In genomic region chr9:89497978-89498844, GRCh38 we compare ENCODE assay signal across 8 cellular contexts. TPM values are rescaled to one million over a fixed set of nuclear protein-coding genes. Genes with fewer than 3 reads are reported as not detected.
A peak's percentile ranks its signal among the peaks of the same experiment; 100 is the strongest.
DNase-seq lines count a peak whose midpoint lies in the region; ATAC-seq, FAIRE-seq and TF ChIP-seq lines count a peak whose summit lies in the region.

Gene SEMA4D (minus strand): TSS chr9:89498113. CDS start chr9:89405456, 92,657 bp downstream.

- H3K27ac ChIP-seq in HUES64 (ENCODE audit: low read depth, low read length) (peak within 1 kb of the TSS; percentile 13), left ventricle myocardium inferior (replicated peaks) (no peak within 1 kb of the TSS)

- intact Hi-C loops in left ventricle myocardium inferior (cut with micrococcal nuclease) = no loop called here

- H3K4me3 ChIP-seq in AG10803 (ENCODE audit: low read length) (peak within 1 kb of the TSS; percentile 24), HUES64 (ENCODE audit: low read length) (peak within 1 kb of the TSS; percentile 68), adipocyte (ENCODE audit: low read length) (no peak within 1 kb of the TSS), left ventricle myocardium inferior (peak within 1 kb of the TSS; percentile 79)

- WGBS in HUES64 = 10% methylated on average over 42 of the region's 42 CpGs

- no peak for FAIRE-seq in RCC 7860 (lab: Jason Lieb, UNC)

- H3K9me3 ChIP-seq in HUES64 (ENCODE audit: insufficient read depth, low read depth, low read length) = no peaks in the 10 kb centered on the region
- H3K9me3 ChIP-seq in adipocyte (ENCODE audit: control insufficient read depth, low read length) = no peaks in the 10 kb centered on the region
- no peaks in the 10 kb centered on the region for H3K9me3 ChIP-seq in left ventricle myocardium inferior (replicated peaks)

- peaks cover 45% of the 10 kb centered on the region for H3K4me1 ChIP-seq in HUES64 (ENCODE audit: insufficient read depth, low read length)
- H3K4me1 ChIP-seq in adipocyte (ENCODE audit: control insufficient read depth, insufficient read depth, low read length) = no peaks in the 10 kb centered on the region
- H3K4me1 ChIP-seq in left ventricle myocardium inferior = peaks cover 10% of the 10 kb centered on the region

- H3K36me3 ChIP-seq in HUES64 (ENCODE audit: insufficient read depth, low read length) = no peaks in the 10 kb centered on the region
- no peaks in the 10 kb centered on the region for H3K36me3 ChIP-seq in adipocyte (ENCODE audit: control insufficient read depth, insufficient read depth, low read length, severe bottlenecking)
- H3K36me3 ChIP-seq in left ventricle myocardium inferior = no peaks in the 10 kb centered on the region

- peak within 1 kb of the TSS; percentile 57 for H3K9ac ChIP-seq in HUES64 (ENCODE audit: low read depth, low read length)
- no peak within 1 kb of the TSS for H3K9ac ChIP-seq in adipocyte (ENCODE audit: low read length)

- no peaks in the 10 kb centered on the region for H3K27me3 ChIP-seq in HUES64 (ENCODE audit: insufficient read depth, low read length)
- H3K27me3 ChIP-seq in adipocyte (replicated peaks; ENCODE audit: control insufficient read depth, insufficient read depth, low read length) = peaks cover 52% of the 10 kb centered on the region
- peaks cover 11% of the 10 kb centered on the region for H3K27me3 ChIP-seq in left ventricle myocardium inferior (ENCODE audit: low read depth)

- TF ChIP-seq CTCF in AG10803 (conservative IDR thresholded peaks at IDR 0.05; ENCODE audit: low read length) (no peak), left ventricle myocardium inferior (IDR thresholded peaks at IDR 0.05; ENCODE audit: borderline replicate concordance) (no peak)

- DNase-seq in AG10803 (ENCODE audit: low read depth) (peak; percentile 17), RCC 7860 (ENCODE audit: low spot score) (peak; percentile 41), adipocyte (ENCODE audit: low read depth) (peak; percentile 55), left ventricle myocardium inferior (peak; percentile 73), pons (ENCODE audit: low spot score) (peak; percentile 92), GOT3 (lab: John Stamatoyannopoulos, UW) (no peak)

- ATAC-seq in GM18907 (IDR thresholded peaks at IDR 0.05; ENCODE audit: unreplicated experiment) = peak; percentile 32

RNA-seq across cellular contexts. Expression of gene SEMA4D, which starts in this region (rescaled TPM):
- 17.5 TPM for polyA plus RNA-seq in HUES64 (2013, experiment 1 of 2)
- 22.6 TPM for polyA plus RNA-seq in HUES64 (2013, experiment 2 of 2)
- total RNA-seq in left ventricle myocardium inferior = 17.1 TPM
